In genomic region chr19:52191951-52192350, GRCh38 we compare ENCODE assay signal across 8 cellular contexts. TPM values are rescaled to one million over a fixed set of nuclear protein-coding genes. Genes with fewer than 3 reads are reported as not detected.
DNase-seq lines count a peak whose midpoint lies in the region; ATAC-seq, FAIRE-seq and TF ChIP-seq lines count a peak whose summit lies in the region.

No MANE protein-coding gene starts in this region.

- FAIRE-seq in GM12878 (lab: Jason Lieb, UNC): no peak

- H3K9me3 ChIP-seq in GM12878 (replicated peaks; ENCODE audit: control insufficient read depth, insufficient read depth, low read length) (no peaks in the 10 kb centered on the region), upper lobe of right lung (no peaks in the 10 kb centered on the region)

- H3K27ac ChIP-seq in GM12878 (ENCODE audit: control insufficient read depth, insufficient read depth) (peak overlapping the region; percentile 98; the same call in 1 of the 2 replicates), upper lobe of right lung (no peak overlapping the region)

- H3K4me3 ChIP-seq in GM12878 (peak overlapping the region; percentile 91), upper lobe of right lung (peak overlapping the region; percentile 82)

- 43% methylated on average over 1 of the region's 2 CpGs for WGBS in GM12878 (ENCODE audit: insufficient coverage, insufficient replicate concordance, low lambda C conversion rate, missing lambda C conversion rate)

- peak overlapping the region; percentile 99 for H3K4me3 Mint-ChIP-seq in mesothelial cell of epicardium

- RAD21 ChIA-PET in GM12878 (lab: Charles Lee; ENCODE audit: unreplicated experiment): no interaction called here

- 0 out of 2 replicates have a peak, but pooled peaks have one; percentile 22 for TF ChIP-seq POLR2A in GM12878 (IDR thresholded peaks at IDR 0.05; ENCODE audit: low read depth, low read length)

- no peak for TF ChIP-seq CTCF in GM12878 (IDR thresholded peaks at IDR 0.05 in 2 of 3, conservative IDR thresholded peaks at IDR 0.05 in 1 of 3; ENCODE audit: control insufficient read depth in 2 of 3, extremely low read depth in 1 of 3, insufficient read depth in 1 of 3, low read depth in 3 of 3, low read length in 3 of 3)
- no peak for TF ChIP-seq CTCF in mesothelial cell of epicardium (IDR thresholded peaks at IDR 0.05; ENCODE audit: unreplicated experiment)
- no peak for TF ChIP-seq CTCF in upper lobe of right lung (IDR thresholded peaks at IDR 0.05)

- H3K27me3 Mint-ChIP-seq in mesothelial cell of epicardium (ENCODE audit: low read depth): no peaks in the 10 kb centered on the region

- no peak overlapping the region for H2AFZ ChIP-seq in GM12878 (ENCODE audit: control insufficient read depth, low read depth, low read length)

- peaks cover 6 to 20% of the 10 kb centered on the region in 2 experiments for H3K36me3 ChIP-seq in GM12878 (ENCODE audit: control insufficient read depth in 2 of 2, insufficient read depth in 2 of 2, low read length in 1 of 2)
- H3K36me3 ChIP-seq in upper lobe of right lung: peaks cover 29% of the 10 kb centered on the region

- no peak for TF ChIP-seq RAD21 in GM12878 (IDR thresholded peaks at IDR 0.05; ENCODE audit: insufficient read depth, low read depth, low read length)

- CTCF ChIA-PET in GM12878 (lab: Yijun Ruan, JAX): no interaction called here

- H4K20me1 ChIP-seq in GM12878 (ENCODE audit: control insufficient read depth, insufficient read depth): peaks cover 12% of the 10 kb centered on the region

- no peak for TF ChIP-seq EP300 in GM12878 (IDR thresholded peaks at IDR 0.05; ENCODE audit: borderline replicate concordance in 1 of 2, control insufficient read depth in 1 of 2, low read depth in 2 of 2, low read length in 2 of 2)

- intact Hi-C loops in Right ventricle myocardium superior (cut with DNase I): no loop called here
- intact Hi-C loops in Right ventricle myocardium inferior (cut with DNase I): loop anchor here (2.0 kb wide), 1 partner anchor 503 kb away; no protein-coding TSS in a partner anchor
- intact Hi-C loops in GM12878 (cut with micrococcal nuclease; ENCODE audit: unreplicated experiment): loop anchor here (5.0 kb wide), 1 partner anchor 55 kb away; the partner anchor contains the start of gene ZNF616
- intact Hi-C loops in upper lobe of right lung (cut with DNase I): no loop called here

- ATAC-seq in Right ventricle myocardium superior (ENCODE audit: poor library complexity): peak; percentile 7
- ATAC-seq in Right ventricle myocardium inferior: no peak
- ATAC-seq in GM12878: no peak
- ATAC-seq in upper lobe of right lung: no peak
- no peak for ATAC-seq in HG03280 (IDR thresholded peaks at IDR 0.05; ENCODE audit: unreplicated experiment)

- DNase-seq in Right ventricle myocardium superior: no peak
- DNase-seq in Right ventricle myocardium inferior (ENCODE audit: missing footprints): no peak
- no peak for DNase-seq in GM12878 (ENCODE audit: low read depth, low spot score)
- no peak for DNase-seq in mesothelial cell of epicardium (ENCODE audit: low spot score in 2 of 2, unreplicated experiment in 2 of 2)
- DNase-seq in upper lobe of right lung: no peak
- DNase-seq in NCI-H510A treated with DMSO at 0.1 percent for 48 hours (lab: John Stamatoyannopoulos, UW): no peak
- no peak for DNase-seq in NCI-H1930 (lab: John Stamatoyannopoulos, UW)

- BruUV-seq in GM12878 (replicated peaks; lab: Mats Ljungman, UMichigan): no TSS peak

- H3K36me3 Mint-ChIP-seq in mesothelial cell of epicardium: peaks cover 13% of the 10 kb centered on the region

- H3K79me2 ChIP-seq in GM12878 (ENCODE audit: control insufficient read depth, insufficient read depth, low read length): peaks cover 70% of the 10 kb centered on the region

- no peaks in the 10 kb centered on the region for H3K27me3 ChIP-seq in GM12878 (replicated peaks in 1 of 2; ENCODE audit: control insufficient read depth in 2 of 2, insufficient read depth in 2 of 2, low read length in 1 of 2)
- H3K27me3 ChIP-seq in upper lobe of right lung: no peaks in the 10 kb centered on the region

- POLR2A ChIA-PET in GM12878 (lab: Charles Lee): no interaction called here

- H3K9me3 Mint-ChIP-seq in mesothelial cell of epicardium: no peaks in the 10 kb centered on the region

- H3K9ac ChIP-seq in GM12878 (ENCODE audit: control insufficient read depth, insufficient read depth, low read length): peak overlapping the region; percentile 97; the same call in 1 of the 2 replicates

- H3K27ac Mint-ChIP-seq in mesothelial cell of epicardium: peak overlapping the region; percentile 100

- H3K4me2 ChIP-seq in GM12878 (ENCODE audit: control insufficient read depth, insufficient read depth): peak overlapping the region; percentile 92

- H3K4me1 ChIP-seq in GM12878 (ENCODE audit: control insufficient read depth, insufficient read depth, low read length): no peaks in the 10 kb centered on the region; the same call in 1 of the 2 replicates
- peaks cover 38% of the 10 kb centered on the region for H3K4me1 ChIP-seq in upper lobe of right lung

- SMC1A ChIA-PET in GM12878 (lab: Charles Lee; ENCODE audit: uncharacterized antibody, unreplicated experiment): no interaction called here

- in situ Hi-C loops in GM12878 (cut with MboI): no loop called here

- peaks cover 27% of the 10 kb centered on the region for H3K4me1 Mint-ChIP-seq in mesothelial cell of epicardium

TF ChIP-seq in GM12878, 131 proteins besides CTCF, POLR2A, EP300 and RAD21 (continues in another document):
- TF ChIP-seq HCFC1 (IDR thresholded peaks at IDR 0.05; ENCODE audit: low read length): no peak
- no peak for TF ChIP-seq RAD51 (IDR thresholded peaks at IDR 0.05)
- TF ChIP-seq CHD1 (IDR thresholded peaks at IDR 0.05; ENCODE audit: low read depth, low read length): no peak
- no peak for TF ChIP-seq HDGF (IDR thresholded peaks at IDR 0.05)

RNA-seq across cellular contexts. Expression of gene PPP2R1A, which starts 2.1 kb away (rescaled TPM):
- 339 TPM for total RNA-seq in Right ventricle myocardium superior
- total RNA-seq in Right ventricle myocardium inferior: 338 TPM
- total RNA-seq in GM12878 (2013; cell fraction: nucleolus; rRNA removed): 116 and 117 TPM in 2 replicates
- 125 and 131 TPM in 2 replicates for total RNA-seq in GM12878 (2014; rRNA removed)
- 83.4 and 83.7 TPM in 2 replicates for total RNA-seq in GM12878 (2014; rRNA removed; fragmentation: Illumina TruSeq; extraction: Trizol)
- total RNA-seq in GM12878 (2021): 274 and 275 TPM in 2 replicates
- 84.3 TPM for polyA plus RNA-seq in GM12878 (2011; ENCODE audit: low read depth)
- polyA plus RNA-seq in GM12878 (2011; rRNA removed): 60.7 and 149 TPM in 2 replicates
- 186 and 207 TPM in 2 replicates for polyA plus RNA-seq in GM12878 (2011; cell fraction: cytosol; rRNA removed)
- 184 and 241 TPM in 2 replicates for polyA plus RNA-seq in GM12878 (2011; cell fraction: nucleus; rRNA removed)
- polyA plus RNA-seq in GM12878 (2012): 180 and 183 TPM in 2 replicates
- polyA plus RNA-seq in GM12878 (2014; fragmentation: Illumina TruSeq; extraction: Trizol): 124 and 178 TPM in 2 replicates
- polyA plus RNA-seq in GM12878 (2014; fragmentation: Nextera tagmentation; extraction: Ambion mirVana): 10 to 100 TPM; 16.0 to 29.2 TPM
- 110 and 145 TPM in 2 replicates for polyA plus RNA-seq in GM12878 (2014; rRNA removed)
- 100 to 1,000 TPM; 310 to 359 TPM for polyA plus RNA-seq in GM12878 (2016; fragmentation: Nextera tagmentation; extraction: Ambion mirVana)
- 245 and 263 TPM in 2 replicates for polyA minus RNA-seq in GM12878 (2011; rRNA and poly(A)+ RNA removed)
- polyA minus RNA-seq in GM12878 (2011; cell fraction: cytosol; rRNA and poly(A)+ RNA removed): 134 and 168 TPM in 2 replicates
- polyA minus RNA-seq in GM12878 (2011; cell fraction: nucleus; rRNA and poly(A)+ RNA removed): 86.2 and 145 TPM in 2 replicates
- total RNA-seq in mesothelial cell of epicardium: 308 to 331 TPM (median 314 TPM) in 3 replicates
- total RNA-seq in upper lobe of right lung: 160 TPM

RNA-seq across cellular contexts. Expression of gene ZNF836, which starts 20.5 kb away (rescaled TPM):
- 7.0 TPM for total RNA-seq in Right ventricle myocardium superior
- total RNA-seq in Right ventricle myocardium inferior: 6.8 TPM
- 26.4 and 31.2 TPM in 2 replicates for total RNA-seq in GM12878 (2013; cell fraction: nucleolus; rRNA removed)
- total RNA-seq in GM12878 (2014; rRNA removed): 5.3 and 7.8 TPM in 2 replicates
- total RNA-seq in GM12878 (2014; rRNA removed; fragmentation: Illumina TruSeq; extraction: Trizol): 6.7 and 8.3 TPM in 2 replicates
- total RNA-seq in GM12878 (2021): 9.1 and 9.9 TPM in 2 replicates
- 5.1 TPM for polyA plus RNA-seq in GM12878 (2011; ENCODE audit: low read depth)
- 5.0 and 6.2 TPM in 2 replicates for polyA plus RNA-seq in GM12878 (2011; rRNA removed)
- polyA plus RNA-seq in GM12878 (2011; cell fraction: cytosol; rRNA removed): 4.2 and 4.4 TPM in 2 replicates
- polyA plus RNA-seq in GM12878 (2011; cell fraction: nucleus; rRNA removed): 16.3 and 16.6 TPM in 2 replicates
- polyA plus RNA-seq in GM12878 (2012): 9.0 and 10.6 TPM in 2 replicates
- 8.2 and 9.3 TPM in 2 replicates for polyA plus RNA-seq in GM12878 (2014; fragmentation: Illumina TruSeq; extraction: Trizol)
- 1 to 10 TPM; 5.8 to 9.2 TPM for polyA plus RNA-seq in GM12878 (2014; fragmentation: Nextera tagmentation; extraction: Ambion mirVana)
- polyA plus RNA-seq in GM12878 (2014; rRNA removed): 4.5 and 6.6 TPM in 2 replicates
- polyA plus RNA-seq in GM12878 (2016; fragmentation: Nextera tagmentation; extraction: Ambion mirVana): 1 to 10 TPM; 4.8 to 6.6 TPM
- polyA minus RNA-seq in GM12878 (2011; rRNA and poly(A)+ RNA removed): 6.8 and 8.3 TPM in 2 replicates
- 2.7 and 3.1 TPM in 2 replicates for polyA minus RNA-seq in GM12878 (2011; cell fraction: cytosol; rRNA and poly(A)+ RNA removed)
- polyA minus RNA-seq in GM12878 (2011; cell fraction: nucleus; rRNA and poly(A)+ RNA removed): 5.6 and 7.9 TPM in 2 replicates
- 17.4 to 21.2 TPM (median 19.1 TPM) in 3 replicates for total RNA-seq in mesothelial cell of epicardium
- total RNA-seq in upper lobe of right lung: 20.7 TPM

RNA-seq across cellular contexts. Expression of gene ZNF616, which starts 52.2 kb away (rescaled TPM):
- total RNA-seq in Right ventricle myocardium superior (4.8 TPM), Right ventricle myocardium inferior (5.2 TPM), GM12878 (2014; rRNA removed) (2.5 and 3.1 TPM in 2 replicates), GM12878 (2014; rRNA removed; fragmentation: Illumina TruSeq; extraction: Trizol) (4.9 and 5.3 TPM in 2 replicates), GM12878 (2021) (3.3 and 4.5 TPM in 2 replicates), mesothelial cell of epicardium (19.1 to 21.7 TPM (median 19.8 TPM) in 3 replicates), upper lobe of right lung (9.5 TPM)
- total RNA-seq in GM12878 (2013; cell fraction: nucleolus; rRNA removed): 22.2 and 24.4 TPM in 2 replicates
- polyA plus RNA-seq in GM12878 (2011; ENCODE audit: low read depth): 2.7 TPM
- polyA plus RNA-seq in GM12878 (2011; rRNA removed) (5.9 and 7.1 TPM in 2 replicates), GM12878 (2014; fragmentation: Illumina TruSeq; extraction: Trizol) (4.3 and 6.1 TPM in 2 replicates), GM12878 (2014; fragmentation: Nextera tagmentation; extraction: Ambion mirVana) (1 to 10 TPM; 1.1 to 1.4 TPM), GM12878 (2014; rRNA removed) (2.0 and 2.2 TPM in 2 replicates), GM12878 (2016; fragmentation: Nextera tagmentation; extraction: Ambion mirVana) (1 to 10 TPM; 5.0 to 5.7 TPM)
- 2.3 and 3.1 TPM in 2 replicates for polyA plus RNA-seq in GM12878 (2011; cell fraction: cytosol; rRNA removed)
- 5.2 and 5.7 TPM in 2 replicates for polyA plus RNA-seq in GM12878 (2011; cell fraction: nucleus; rRNA removed)
- polyA plus RNA-seq in GM12878 (2012): 1.3 and 3.6 TPM in 2 replicates
- 5.5 and 11.4 TPM in 2 replicates for polyA minus RNA-seq in GM12878 (2011; rRNA and poly(A)+ RNA removed)
- polyA minus RNA-seq in GM12878 (2011; cell fraction: cytosol; rRNA and poly(A)+ RNA removed): 3.6 and 4.8 TPM in 2 replicates
- 5.0 and 6.0 TPM in 2 replicates for polyA minus RNA-seq in GM12878 (2011; cell fraction: nucleus; rRNA and poly(A)+ RNA removed)

Comparison
In these comparisons a context has a peak if more than half of its experiments do, and no peak if none do; other contexts are left out.
1. intact Hi-C loops: an anchor here in Right ventricle myocardium inferior (2.0 kb wide) and GM12878 (5.0 kb wide); none called in Right ventricle myocardium superior and upper lobe of right lung.